ENCODE assay signal across 27 cellular contexts in the genomic region with DNA sequence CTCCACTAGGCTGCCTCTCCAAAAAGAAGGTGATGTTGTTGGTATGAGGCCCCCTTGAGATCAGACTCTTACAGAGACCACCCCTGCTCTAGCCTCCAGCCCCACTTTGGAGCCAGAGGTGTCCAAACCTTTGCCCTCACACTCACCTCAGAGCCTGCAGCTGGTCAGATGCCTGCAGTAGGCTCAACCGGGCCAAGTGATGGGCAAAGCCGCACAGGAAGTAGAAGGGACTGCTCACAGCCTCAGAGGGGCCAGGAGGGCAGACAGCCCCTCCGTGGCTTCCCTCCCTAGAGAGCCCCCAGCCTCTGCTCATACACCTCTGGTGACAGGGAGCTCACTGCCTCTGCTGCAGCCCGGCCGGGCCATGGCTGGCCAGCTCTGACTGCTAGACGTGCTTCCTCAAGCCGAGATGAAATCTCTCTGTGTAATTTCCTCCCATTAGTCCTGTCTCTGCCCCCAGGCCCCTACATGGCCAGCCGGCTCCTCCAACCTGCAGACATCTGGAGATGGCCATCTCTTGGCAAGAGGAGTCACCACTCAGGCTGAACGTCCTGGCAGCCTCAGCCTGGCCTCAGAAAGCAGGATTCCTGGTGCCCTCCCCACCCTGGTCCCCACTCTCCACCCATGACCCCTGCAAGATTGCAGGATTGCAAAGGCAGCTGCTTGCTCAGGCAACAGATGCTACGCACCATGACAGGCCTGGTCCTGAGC. TPM values are rescaled to one million over a fixed set of nuclear protein-coding genes. Genes with fewer than 3 reads are reported as not detected.
DNase-seq lines count a peak whose midpoint lies in the region; ATAC-seq, FAIRE-seq and TF ChIP-seq lines count a peak whose summit lies in the region.
"Had no signal": no experiment of that assay in that cellular context is flagged by ENCODE, and none has a peak within 500 bp of the region (broad histone marks: within the 10 kb centered on the region; RNA-seq: fewer than 3 reads in every experiment).

No MANE protein-coding gene starts in this region.

- no peaks in the 10 kb centered on the region for H3K79me2 ChIP-seq in HepG2 (ENCODE audit: insufficient read depth, low read length)

- no peak for DNase-seq in HepG2 (ENCODE audit: low spot score)
- no peak for DNase-seq in right lobe of liver
- peak; percentile 33 for DNase-seq in NCI-H1694 treated with DMSO at 0.1 percent for 48 hours (lab: John Stamatoyannopoulos, UW)
- peak; percentile 69 for DNase-seq in kidney
- no peak for DNase-seq in stimulated activated naive B cell treated with anti-CD40 and anti-IgM and Interleukin-4, amounts not matched to agents 10 μg/mL and 1 μg/mL and 100 μg/mL, for 72 hours
- DNase-seq in NCI-H446 (lab: John Stamatoyannopoulos, UW), result no peak
- no peak for DNase-seq in activated effector memory CD4-positive, alpha-beta T cell treated with anti-CD3 and anti-CD28 coated beads, Interleukin-2, amount 50 U/mL, for 16 hours
- DNase-seq in foreskin melanocyte, result no peak
- DNase-seq: activated CD8-positive, alpha-beta memory T cell treated with anti-CD3 and anti-CD28 coated beads, Interleukin-2, amount 50 U/mL, for 4 hours; amniotic stem cell; foreskin keratinocyte; GM23248; left lung; NCI-H187; NCI-H526; stomach; T-helper 2 cell; tibial artery had no signal

- H3K4me1 ChIP-seq in HepG2 (ENCODE audit: insufficient read depth, low read length) (peaks cover 74% of the 10 kb centered on the region), right lobe of liver (no peaks in the 10 kb centered on the region), kidney (ENCODE audit: control insufficient read depth in 1 of 2, insufficient read depth in 1 of 2, low read depth in 1 of 2, low read length in 2 of 2) (no peaks in the 10 kb centered on the region)
- H3K4me1 ChIP-seq: psoas muscle had no signal

- peak overlapping the region; percentile 4 for H3K27ac Mint-ChIP-seq in stimulated activated naive B cell treated with anti-CD40 and anti-IgM and Interleukin-4, amounts not matched to agents 10 μg/mL and 1 μg/mL and 100 μg/mL, for 72 hours
- H3K27ac Mint-ChIP-seq: activated T-helper 2 cell treated with anti-CD3 and anti-CD28 coated beads, Interferon-gamma antibody, Interleukin-2, Interleukin-4, amounts not matched to agents 10 μg/mL and 5 μg/mL and 100 μg/mL, durations not matched to agents 14 hours and 24 hours and 36 hours had no signal

- no peak for TF ChIP-seq RAD21 in HepG2 (CRISPR knock-in tag; IDR thresholded peaks at IDR 0.05)

- peaks cover 6 to 14% of the 10 kb centered on the region in 2 donors for H3K4me1 Mint-ChIP-seq in stimulated activated naive B cell treated with anti-CD40 and anti-IgM and Interleukin-4, amounts not matched to agents 10 μg/mL and 1 μg/mL and 100 μg/mL, for 72 hours

- no peak overlapping the region for H2AFZ ChIP-seq in HepG2 (ENCODE audit: low read length)
- H2AFZ ChIP-seq: GM23248 had no signal

- H3K4me3 Mint-ChIP-seq in stimulated activated naive B cell treated with anti-CD40 and anti-IgM and Interleukin-4, amounts not matched to agents 10 μg/mL and 1 μg/mL and 100 μg/mL, for 72 hours, result no peak overlapping the region

- 49% methylated on average over 8 of the region's 10 CpGs for WGBS in HepG2 (ENCODE audit: low lambda C conversion rate)
- no CpG with 5 or more reads among the region's 10 CpGs for WGBS in right lobe of liver (ENCODE audit: insufficient coverage, low coverage, low lambda C conversion rate, missing lambda C conversion rate)

- no peaks in the 10 kb centered on the region for H3K9me3 ChIP-seq in HepG2 (ENCODE audit: low read length)
- H3K9me3 ChIP-seq in right lobe of liver, result no peaks in the 10 kb centered on the region
- H3K9me3 ChIP-seq in kidney (ENCODE audit: control insufficient read depth in 1 of 2, low read length in 2 of 2), result no peaks in the 10 kb centered on the region
- H3K9me3 ChIP-seq: left lung, psoas muscle, SJSA1, stomach, tibial artery had no signal

- TF ChIP-seq EP300 in HepG2 (IDR thresholded peaks at IDR 0.05; ENCODE audit: low read depth in 2 of 2, low read length in 2 of 2) (no peak), HepG2 (CRISPR knock-in tag; IDR thresholded peaks at IDR 0.05; ENCODE audit: borderline replicate concordance) (no peak)

- TF ChIP-seq POLR2A in HepG2 (IDR thresholded peaks at IDR 0.05; ENCODE audit: insufficient read depth in 1 of 2, low read depth in 2 of 2, low read length in 2 of 2) (no peak), right lobe of liver (IDR thresholded peaks at IDR 0.05) (no peak)

- POLR2A ChIA-PET in HepG2 (lab: Yijun Ruan, JAX), result interaction anchor here (1.1 to 1.2 kb wide), 2 partner anchors 63 to 68 kb away, joined by 3 read pairs; no protein-coding TSS in a partner anchor

- H3K27me3 ChIP-seq in HepG2 (ENCODE audit: control insufficient read depth in 1 of 2, insufficient read depth in 2 of 2, low read length in 2 of 2) (peaks cover 9 to 15% of the 10 kb centered on the region in 2 experiments; a peak in 3 of 5 replicates), right lobe of liver (no peaks in the 10 kb centered on the region)
- H3K27me3 ChIP-seq: SJSA1 had no signal

- H3K27ac ChIP-seq in HepG2 (ENCODE audit: extremely low read length, insufficient read depth, low read length) (no peak overlapping the region), right lobe of liver (no peak overlapping the region), kidney (ENCODE audit: low read depth in 2 of 2, low read length in 2 of 2) (no peak overlapping the region)
- H3K27ac ChIP-seq: foreskin keratinocyte, GM23248, KMS-11, left lung, psoas muscle, SJSA1, stomach, tibial artery, VCaP had no signal

- no peak overlapping the region for H3K4me2 ChIP-seq in HepG2 (ENCODE audit: low read depth, low read length)
- H3K4me2 ChIP-seq: KMS-11 had no signal

- H3K27me3 Mint-ChIP-seq in stimulated activated naive B cell treated with anti-CD40 and anti-IgM and Interleukin-4, amounts not matched to agents 10 μg/mL and 1 μg/mL and 100 μg/mL, for 72 hours, result peaks cover 4 to 6% of the 10 kb centered on the region in 2 donors

- intact Hi-C loops in HepG2 (cut with micrococcal nuclease; ENCODE audit: unreplicated experiment), result no loop called here
- intact Hi-C loops in right lobe of liver (cut with DNase I), result no loop called here
- intact Hi-C loops in kidney (cut with DNase I), result no loop called here

- TF ChIP-seq CTCF in HepG2 (CRISPR knock-in tag; IDR thresholded peaks at IDR 0.05) (no peak), right lobe of liver (IDR thresholded peaks at IDR 0.05) (no peak), kidney (IDR thresholded peaks at IDR 0.05; ENCODE audit: borderline replicate concordance, extremely low read depth, insufficient read depth) (no peak)

- no peak overlapping the region for H3K9ac ChIP-seq in HepG2 (ENCODE audit: insufficient read depth, low read depth, low read length)
- H3K9ac ChIP-seq in kidney (ENCODE audit: low read length in 2 of 2), result no peak overlapping the region
- H3K9ac ChIP-seq: GM23248, KMS-11 had no signal

- in situ Hi-C loops in HepG2 (cut with HindIII; ENCODE audit: extremely low pct_ligation_motif_present, low pct_unique_long_range_greater_than_20kb), result no loop called here

- ATAC-seq in HepG2 (no peak), right lobe of liver (no peak)
- ATAC-seq in stimulated activated naive B cell treated with anti-CD40 and anti-IgM and Interleukin-4, amounts not matched to agents 10 μg/mL and 1 μg/mL and 100 μg/mL, for 72 hours (replicated peaks), result no peak
- ATAC-seq: esophagus mucosa, foreskin keratinocyte, left lung, psoas muscle had no signal

- H3K36me3 ChIP-seq in HepG2 (replicated peaks in 1 of 2; ENCODE audit: control insufficient read depth in 1 of 2, insufficient read depth in 2 of 2, low read length in 2 of 2) (no peaks in the 10 kb centered on the region), right lobe of liver (no peaks in the 10 kb centered on the region), kidney (ENCODE audit: control insufficient read depth in 1 of 2, insufficient read depth in 2 of 2, low read length in 2 of 2) (no peaks in the 10 kb centered on the region)
- H3K36me3 ChIP-seq: left lung, SJSA1, stomach, tibial artery had no signal

- CTCF ChIA-PET in HepG2 (lab: Yijun Ruan, JAX; ENCODE audit: low intra/inter-chr PET ratio, low total read pairs), result no interaction called here

- H3K4me3 ChIP-seq in HepG2 (replicated peaks in 1 of 3; ENCODE audit: insufficient read depth in 1 of 3, low read depth in 2 of 3, low read length in 3 of 3), result no peak overlapping the region
- no peak overlapping the region for H3K4me3 ChIP-seq in right lobe of liver
- no peak overlapping the region for H3K4me3 ChIP-seq in kidney (ENCODE audit: low read length in 2 of 2)
- H3K4me3 ChIP-seq: GM23248, left lung, psoas muscle, SJSA1, stomach, tibial artery had no signal

- no TSS peak for BruUV-seq in HepG2 (replicated peaks; lab: Mats Ljungman, UMichigan)

- H4K20me1 ChIP-seq in HepG2 (ENCODE audit: insufficient read depth, low read length), result no peaks in the 10 kb centered on the region

- FAIRE-seq in HepG2 (lab: Jason Lieb, UNC) (no peak), kidney (lab: Jason Lieb, UNC) (no peak)
- FAIRE-seq: bronchial epithelial cell, colon, RCC 7860 had no signal

- no peaks in the 10 kb centered on the region for H3K36me3 Mint-ChIP-seq in stimulated activated naive B cell treated with anti-CD40 and anti-IgM and Interleukin-4, amounts not matched to agents 10 μg/mL and 1 μg/mL and 100 μg/mL, for 72 hours

- no peaks in the 10 kb centered on the region for H3K9me3 Mint-ChIP-seq in stimulated activated naive B cell treated with anti-CD40 and anti-IgM and Interleukin-4, amounts not matched to agents 10 μg/mL and 1 μg/mL and 100 μg/mL, for 72 hours
- H3K9me3 Mint-ChIP-seq: activated T-helper 2 cell treated with anti-CD3 and anti-CD28 coated beads, Interferon-gamma antibody, Interleukin-2, Interleukin-4, amounts not matched to agents 10 μg/mL and 5 μg/mL and 100 μg/mL, durations not matched to agents 14 hours and 24 hours and 36 hours had no signal

RNA-seq across cellular contexts. Expression of a gene that starts 7.3 kb away (rescaled TPM):
- total RNA-seq in HepG2 (2016; rRNA removed; fragmentation: Illumina TruSeq; extraction: Trizol) (6.8 and 7.9 TPM in 2 replicates), right lobe of liver (1 to 10 TPM; 2.0 to 3.8 (median 2.7) TPM), kidney (15.6 TPM)
- total RNA-seq in HepG2 (2016; cell fraction: cytosol; rRNA removed; fragmentation: Illumina TruSeq; extraction: Trizol; ENCODE audit: low read depth), result 5.3 and 5.4 TPM in 2 replicates
- 7.1 and 8.8 TPM in 2 replicates for total RNA-seq in HepG2 (2016; cell fraction: insoluble cytoplasmic fraction; rRNA removed; fragmentation: Illumina TruSeq; extraction: Trizol)
- 15.7 and 15.8 TPM in 2 replicates for total RNA-seq in HepG2 (2016; cell fraction: membrane; rRNA removed; fragmentation: Illumina TruSeq; extraction: Trizol)
- total RNA-seq in HepG2 (2016; cell fraction: nucleus; rRNA removed; fragmentation: Illumina TruSeq; extraction: Trizol), result 10.0 and 10.9 TPM in 2 replicates
- polyA plus RNA-seq in HepG2 (2011; rRNA removed) (6.3 and 9.0 TPM in 2 replicates), kidney (ENCODE audit: insufficient read depth, low read depth, low replicate concordance) (1.2 TPM)
- polyA plus RNA-seq in HepG2 (2011; cell fraction: cytosol; rRNA removed), result 4.8 and 5.8 TPM in 2 replicates
- polyA plus RNA-seq in HepG2 (2011; cell fraction: nucleus; rRNA removed), result 7.5 and 7.7 TPM in 2 replicates
- 8.6 and 11.4 TPM in 2 replicates for polyA plus RNA-seq in HepG2 (2012)
- 21.6 and 22.8 TPM in 2 replicates for polyA plus RNA-seq in HepG2 (2016; cell fraction: cytosol; fragmentation: Illumina TruSeq; extraction: Trizol; ENCODE audit: low read depth)
- polyA plus RNA-seq in HepG2 (2016; cell fraction: insoluble cytoplasmic fraction; fragmentation: Illumina TruSeq; extraction: Trizol; ENCODE audit: low read depth), result 21.8 and 29.7 TPM in 2 replicates
- polyA plus RNA-seq in HepG2 (2016; cell fraction: membrane; fragmentation: Illumina TruSeq; extraction: Trizol; ENCODE audit: low read depth), result 44.0 and 50.2 TPM in 2 replicates
- 25.7 and 28.7 TPM in 2 replicates for polyA plus RNA-seq in HepG2 (2016; cell fraction: nucleus; fragmentation: Illumina TruSeq; extraction: Trizol; ENCODE audit: insufficient read depth, low read depth)
- polyA minus RNA-seq in HepG2 (2011; rRNA and poly(A)+ RNA removed; ENCODE audit: low replicate concordance), result 0.19 and 20.5 TPM in 2 replicates
- 3.3 and 5.4 TPM in 2 replicates for polyA minus RNA-seq in HepG2 (2011; cell fraction: cytosol; rRNA and poly(A)+ RNA removed)
- polyA minus RNA-seq in HepG2 (2011; cell fraction: nucleus; rRNA and poly(A)+ RNA removed), result 15.2 and 18.2 TPM in 2 replicates

Comparison
In these comparisons a context has a peak if more than half of its experiments do, and no peak if none do; other contexts are left out.
1. DNase-seq: peak in NCI-H1694 treated with DMSO at 0.1 percent for 48 hours (single experiment) and kidney (single experiment); none in HepG2 (single experiment), right lobe of liver (0 of 3), stimulated activated naive B cell treated with anti-CD40 and anti-IgM and Interleukin-4, amounts not matched to agents 10 μg/mL and 1 μg/mL and 100 μg/mL, for 72 hours (single experiment), NCI-H446 (0 of 2), activated effector memory CD4-positive, alpha-beta T cell treated with anti-CD3 and anti-CD28 coated beads, Interleukin-2, amount 50 U/mL, for 16 hours (single experiment) and foreskin melanocyte (single experiment).